8 cellular contexts compared by ENCODE assay signal in the genomic region with DNA sequence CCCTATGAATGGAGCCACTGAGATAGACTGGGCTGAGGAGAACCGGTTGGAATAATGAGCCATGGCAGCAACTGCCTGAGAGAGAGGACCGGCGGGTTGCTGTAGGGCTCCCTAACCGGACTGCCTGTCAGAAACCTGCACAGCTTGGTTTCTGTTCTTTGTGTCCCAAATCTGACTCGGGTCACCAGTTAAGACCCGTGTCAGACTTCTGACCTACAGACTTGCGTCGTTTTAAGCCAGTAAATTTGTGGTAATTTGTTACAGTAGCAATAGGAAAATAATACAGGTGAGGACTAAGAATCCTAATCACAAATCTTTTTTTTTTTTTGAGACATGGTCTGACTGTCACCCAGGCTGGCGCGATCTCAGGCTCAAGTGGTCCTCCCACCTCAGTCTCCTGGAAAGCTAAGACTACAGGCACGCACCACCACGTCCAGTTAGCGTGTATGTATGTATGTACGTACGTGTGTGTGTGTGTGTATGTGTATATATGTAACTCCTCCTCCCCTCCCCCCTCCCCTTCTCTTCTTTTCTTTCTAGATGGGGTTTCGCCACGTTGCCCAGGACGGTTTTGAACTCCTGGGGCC. TPM values are rescaled to one million over a fixed set of nuclear protein-coding genes. Genes with fewer than 3 reads are reported as not detected.
A peak's percentile ranks its signal among the peaks of the same experiment; 100 is the strongest.
DNase-seq lines count a peak whose midpoint lies in the region; ATAC-seq and TF ChIP-seq lines count a peak whose summit lies in the region.

No MANE protein-coding gene starts in this region.

- H3K4me3 ChIP-seq in iPS-11a (ENCODE audit: low read depth, low read length) (peak overlapping the region; percentile 98), stomach smooth muscle (ENCODE audit: low read length in 2 of 2) (peak overlapping the region; percentile 96 to 97)

- no peaks in the 10 kb centered on the region for H3K27me3 Mint-ChIP-seq in activated CD4-positive, alpha-beta T cell treated with anti-CD3 and anti-CD28 coated beads for 36 hours
- no peaks in the 10 kb centered on the region for H3K27me3 Mint-ChIP-seq in WTC11 (ENCODE audit: low read depth)

- peak overlapping the region; percentile 90 for H3K4me3 Mint-ChIP-seq in activated CD4-positive, alpha-beta T cell treated with anti-CD3 and anti-CD28 coated beads for 36 hours
- H3K4me3 Mint-ChIP-seq in WTC11 = peak overlapping the region; percentile 89

- peak overlapping the region; percentile 94 for H3K27ac Mint-ChIP-seq in activated CD4-positive, alpha-beta T cell treated with anti-CD3 and anti-CD28 coated beads for 36 hours
- H3K27ac Mint-ChIP-seq in WTC11 = peak overlapping the region; percentile 99

- H3K9me3 Mint-ChIP-seq in activated CD4-positive, alpha-beta T cell treated with anti-CD3 and anti-CD28 coated beads for 36 hours (ENCODE audit: low read depth) = no peaks in the 10 kb centered on the region
- H3K9me3 Mint-ChIP-seq in WTC11 = no peaks in the 10 kb centered on the region

- ATAC-seq in activated CD4-positive, alpha-beta T cell treated with anti-CD3 and anti-CD28 coated beads for 36 hours = peak; percentile 34
- ATAC-seq in WTC11 = no peak
- no peak for ATAC-seq in GM18520 (IDR thresholded peaks at IDR 0.05; ENCODE audit: unreplicated experiment)
- no peak for ATAC-seq in GM21717 (IDR thresholded peaks at IDR 0.05; ENCODE audit: unreplicated experiment)

- peaks cover 77% of the 10 kb centered on the region for H3K36me3 Mint-ChIP-seq in activated CD4-positive, alpha-beta T cell treated with anti-CD3 and anti-CD28 coated beads for 36 hours (ENCODE audit: low read depth)
- H3K36me3 Mint-ChIP-seq in WTC11 = peaks cover 62% of the 10 kb centered on the region

- CTCF ChIA-PET in activated CD4-positive, alpha-beta T cell treated with anti-CD3 and anti-CD28 coated beads for 36 hours (lab: Charles Lee) = interaction anchor here (0.6 to 3.1 kb wide), 9 partner anchors 10 to 562 kb away, joined by 3 to 23 read pairs (median 3); no protein-coding TSS in a partner anchor
- CTCF ChIA-PET in WTC11 (lab: Charles Lee) = interaction anchor here (1.0 to 2.0 kb wide), 5 partner anchors 9 to 282 kb away, joined by 3 to 22 read pairs (median 7); no protein-coding TSS in a partner anchor

- no peak for TF ChIP-seq CTCF in WTC11 (IDR thresholded peaks at IDR 0.05)

- POLR2A ChIA-PET in activated CD4-positive, alpha-beta T cell treated with anti-CD3 and anti-CD28 coated beads for 36 hours (lab: Charles Lee) = interaction anchor here (0.7 to 2.1 kb wide), 9 partner anchors 9 to 381 kb away, joined by 3 to 13 read pairs (median 3); partner anchors contain the start of gene OGDH
- POLR2A ChIA-PET in WTC11 (lab: Charles Lee) = interaction anchor here (0.9 to 1.5 kb wide), 5 partner anchors 8 to 224 kb away, joined by 3 to 7 read pairs (median 4); partner anchors contain the start of genes OGDH and TMED4

- peaks cover 24% of the 10 kb centered on the region for H3K4me1 ChIP-seq in stomach smooth muscle (ENCODE audit: control insufficient read depth, insufficient read depth, low read length)

- H3K4me1 Mint-ChIP-seq in activated CD4-positive, alpha-beta T cell treated with anti-CD3 and anti-CD28 coated beads for 36 hours = peaks cover 47% of the 10 kb centered on the region
- H3K4me1 Mint-ChIP-seq in WTC11 = peaks cover 23% of the 10 kb centered on the region

- peaks cover 44 to 52% of the 10 kb centered on the region in 2 donors for H3K36me3 ChIP-seq in stomach smooth muscle (ENCODE audit: control insufficient read depth in 2 of 2, insufficient read depth in 2 of 2, low read length in 2 of 2)

- peak overlapping the region; percentile 80 for H3K27ac ChIP-seq in stomach smooth muscle (ENCODE audit: low read length)

- DNase-seq in activated CD4-positive, alpha-beta T cell treated with anti-CD3 and anti-CD28 coated beads for 36 hours = no peak
- DNase-seq in activated CD4-positive, alpha-beta T cell treated with anti-CD3 and anti-CD28 coated beads for 48 hours = no peak
- DNase-seq in WTC11 (ENCODE audit: low spot score) (no peak), Kasumi-1 (lab: John Stamatoyannopoulos, UW) (no peak)

- no peaks in the 10 kb centered on the region for H3K27me3 ChIP-seq in stomach smooth muscle (ENCODE audit: control insufficient read depth in 1 of 2, insufficient read depth in 2 of 2, low read length in 2 of 2)

- peak overlapping the region; percentile 92 to 94 for H3K9ac ChIP-seq in stomach smooth muscle (ENCODE audit: low read length in 2 of 2)

- no peaks in the 10 kb centered on the region for H3K9me3 ChIP-seq in stomach smooth muscle (ENCODE audit: control insufficient read depth in 2 of 2, low read length in 2 of 2)

- intact Hi-C loops in activated CD4-positive, alpha-beta T cell treated with anti-CD3 and anti-CD28 coated beads for 36 hours (cut with DNase I, micrococcal nuclease) = loop anchor here (1.0 to 5.0 kb wide), 4 partner anchors 8 to 492 kb away; partner anchors contain the start of genes TMED4 (in 2 of the 2), NUDCD3 (in 1 of the 2), OGDH (in 1 of the 2) and POLM (in 1 of the 2)

TF ChIP-seq in WTC11, 78 proteins besides CTCF, POLR2A, EP300 and RAD21:
- TF ChIP-seq, protein P1, sequence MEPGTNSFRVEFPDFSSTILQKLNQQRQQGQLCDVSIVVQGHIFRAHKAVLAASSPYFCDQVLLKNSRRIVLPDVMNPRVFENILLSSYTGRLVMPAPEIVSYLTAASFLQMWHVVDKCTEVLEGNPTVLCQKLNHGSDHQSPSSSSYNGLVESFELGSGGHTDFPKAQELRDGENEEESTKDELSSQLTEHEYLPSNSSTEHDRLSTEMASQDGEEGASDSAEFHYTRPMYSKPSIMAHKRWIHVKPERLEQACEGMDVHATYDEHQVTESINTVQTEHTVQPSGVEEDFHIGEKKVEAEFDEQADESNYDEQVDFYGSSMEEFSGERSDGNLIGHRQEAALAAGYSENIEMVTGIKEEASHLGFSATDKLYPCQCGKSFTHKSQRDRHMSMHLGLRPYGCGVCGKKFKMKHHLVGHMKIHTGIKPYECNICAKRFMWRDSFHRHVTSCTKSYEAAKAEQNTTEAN (CRISPR knock-in tag; IDR thresholded peaks at IDR 0.05) = 0 out of 2 replicates have a peak, but pooled peaks have one; percentile 0
- no peak for TF ChIP-seq MYBL2 (CRISPR knock-in tag; IDR thresholded peaks at IDR 0.05)
- TF ChIP-seq GRHL2 (CRISPR knock-in tag; IDR thresholded peaks at IDR 0.05; ENCODE audit: insufficient replicate concordance, severe bottlenecking) = no peak
- TF ChIP-seq JUN (CRISPR knock-in tag; IDR thresholded peaks at IDR 0.05) = no peak

RNA-seq across cellular contexts. Expression of gene DDX56, which starts 0.7 kb away (rescaled TPM):
- 100 to 1,000 TPM in 1 of 2 experiments, 10 to 100 TPM in 1; 98.5 to 104 TPM for total RNA-seq in activated CD4-positive, alpha-beta T cell treated with anti-CD3 and anti-CD28 coated beads for 36 hours
- 69.4 to 83.1 TPM (median 74.5 TPM) in 3 replicates for total RNA-seq in WTC11 (2021)

RNA-seq across cellular contexts. Expression of gene TMED4, which starts 7.7 kb away (rescaled TPM):
- total RNA-seq in activated CD4-positive, alpha-beta T cell treated with anti-CD3 and anti-CD28 coated beads for 36 hours = 10 to 100 TPM; 71.6 to 73.0 TPM
- 58.6 to 61.9 TPM (median 60.9 TPM) in 3 replicates for total RNA-seq in WTC11 (2021)

RNA-seq across cellular contexts. Expression of gene OGDH, which starts 32.0 kb away (rescaled TPM):
- 10 to 100 TPM; 80.3 to 90.1 TPM for total RNA-seq in activated CD4-positive, alpha-beta T cell treated with anti-CD3 and anti-CD28 coated beads for 36 hours
- 79.6 to 90.5 TPM (median 89.7 TPM) in 3 replicates for total RNA-seq in WTC11 (2021)

RNA-seq across cellular contexts. Expression of gene NPC1L1, which starts 33.2 kb away (rescaled TPM):
- under 1 TPM in 1 of 2 experiments, not detected in 1; 0.04 TPM for total RNA-seq in activated CD4-positive, alpha-beta T cell treated with anti-CD3 and anti-CD28 coated beads for 36 hours
- total RNA-seq in WTC11 (2021) = 0.15 to 0.18 TPM (median 0.16 TPM) in 3 replicates
